In genomic region chr5:67014957-67015400, GRCh38 we compare ENCODE assay signal across 1 cellular context.
TF ChIP-seq lines count a peak whose summit lies in the region.

No MANE protein-coding gene starts in this region.

TF ChIP-seq in K562, 482 proteins besides CTCF, POLR2A, EP300 and RAD21 (continued from another document):
- TF ChIP-seq ZNF518B (CRISPR knock-in tag; IDR thresholded peaks at IDR 0.05) = no peak
- no peak for TF ChIP-seq ZNF696 (CRISPR knock-in tag; conservative IDR thresholded peaks at IDR 0.05)
- no peak for TF ChIP-seq NFXL1 (CRISPR knock-in tag; IDR thresholded peaks at IDR 0.05)
- TF ChIP-seq KAT2B (IDR thresholded peaks at IDR 0.05; ENCODE audit: low read depth, low read length) = no peak
- no peak for TF ChIP-seq NFATC3 (IDR thresholded peaks at IDR 0.05)
